ENCODE assay signal across 8 cellular contexts in the genomic region with DNA sequence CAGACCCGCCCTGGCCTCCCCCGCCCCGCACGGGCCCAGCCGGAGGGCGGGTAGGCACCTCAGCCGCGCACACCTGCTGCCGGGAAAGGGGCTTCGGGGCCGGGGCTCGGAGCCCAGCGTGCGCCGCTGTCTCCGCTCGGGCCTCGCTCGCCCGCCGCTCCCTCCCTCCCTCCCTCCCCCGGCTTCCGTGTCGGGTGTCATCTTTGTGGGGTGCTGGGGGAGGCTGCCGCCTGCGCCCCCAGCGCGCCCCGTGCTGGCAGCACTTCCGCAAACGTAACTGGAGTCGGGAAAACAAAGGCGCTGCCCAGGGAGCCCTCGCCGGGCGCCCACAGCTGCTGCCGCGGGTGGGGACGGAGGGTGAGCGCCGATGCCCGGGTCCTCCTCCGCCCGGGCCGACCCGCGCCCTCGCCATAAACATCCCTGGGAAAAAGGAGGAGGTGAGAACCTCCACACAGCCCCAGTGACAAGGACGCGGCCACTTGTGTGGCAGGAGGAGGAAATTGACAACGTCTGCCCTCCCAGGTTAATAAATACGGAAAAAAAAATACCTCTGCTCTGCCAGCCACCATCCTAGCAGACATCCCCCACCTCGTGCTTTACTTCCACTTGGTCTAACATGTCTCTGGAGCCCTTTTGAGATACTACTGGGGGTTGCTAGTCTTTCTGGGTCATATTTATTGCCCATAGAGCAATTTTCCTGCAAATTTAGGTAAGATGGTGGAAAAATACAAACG. TPM values are rescaled to one million over a fixed set of nuclear protein-coding genes. Genes with fewer than 3 reads are reported as not detected.
DNase-seq lines count a peak whose midpoint lies in the region; ATAC-seq and TF ChIP-seq lines count a peak whose summit lies in the region.

No MANE protein-coding gene starts in this region.

- WGBS in heart right ventricle, 2 donors: 1 to 2% methylated on average over 51 to 54 of the region's 54 CpGs
- WGBS in upper lobe of left lung, 2 donors: 1 to 8% methylated on average over 2 to 24 of the region's 54 CpGs

- ATAC-seq in GM21367 (IDR thresholded peaks at IDR 0.05; ENCODE audit: unreplicated experiment) (peak; percentile 46), heart right ventricle (peak; percentile 34 to 62 (median 58)), upper lobe of left lung (ENCODE audit: low FRiP score in 2 of 2) (peak; percentile 72 to 78)
- ATAC-seq in activated naive CD4-positive, alpha-beta T cell treated with anti-CD3 and anti-CD28 coated beads, Interleukin-2, amount 50 U/mL, for 72 hours: peak; percentile 49 to 59

- TF ChIP-seq EP300 in upper lobe of left lung (IDR thresholded peaks at IDR 0.05): no peak

- H3K36me3 ChIP-seq in heart right ventricle (no peaks in the 10 kb centered on the region), upper lobe of left lung (no peaks in the 10 kb centered on the region)

- H3K4me3 ChIP-seq in heart right ventricle (peak overlapping the region; percentile 60 to 97 (median 84)), upper lobe of left lung (peak overlapping the region; percentile 78 to 87 (median 80))

- H3K27ac Mint-ChIP-seq in activated naive CD4-positive, alpha-beta T cell treated with anti-CD3 and anti-CD28 coated beads, Interleukin-2, amount 50 U/mL, for 72 hours: peak overlapping the region; percentile 92 to 96

- peak; percentile 48 for TF ChIP-seq POLR2A in Raji (IDR thresholded peaks at IDR 0.05; ENCODE audit: insufficient read depth, low read depth, low read length)
- TF ChIP-seq POLR2A in upper lobe of left lung (IDR thresholded peaks at IDR 0.05): peak in 3 of 4 donors; percentile 44 to 63 (median 51)

- H3K27me3 ChIP-seq in heart right ventricle (peaks cover 0 to 6% (median 0%) of the 10 kb centered on the region in 7 donors), upper lobe of left lung (no peaks in the 10 kb centered on the region)

- no peaks in the 10 kb centered on the region for H3K9me3 Mint-ChIP-seq in activated naive CD4-positive, alpha-beta T cell treated with anti-CD3 and anti-CD28 coated beads, Interleukin-2, amount 50 U/mL, for 72 hours

- intact Hi-C loops in heart right ventricle (cut with DNase I): loop anchor here in 5 of 10 donors (5.0 to 10.0 kb wide), 6 partner anchors 59 to 276 kb away; a partner anchor contains a TSS
- intact Hi-C loops in posterior vena cava (cut with DNase I): no loop called here

- no peak for TF ChIP-seq CTCF in heart right ventricle (IDR thresholded peaks at IDR 0.05)
- no peak for TF ChIP-seq CTCF in upper lobe of left lung (IDR thresholded peaks at IDR 0.05)

- peak; percentile 46 for DNase-seq in DMS153 treated with DMSO at 0.1 percent for 48 hours (lab: John Stamatoyannopoulos, UW; ENCODE audit: unreplicated experiment)
- peak; percentile 31 for DNase-seq in HT1080 (ENCODE audit: low read depth)
- peak; percentile 65 to 80 for DNase-seq in activated naive CD4-positive, alpha-beta T cell treated with anti-CD3 and anti-CD28 coated beads, Interleukin-2, amount 50 U/mL, for 72 hours (ENCODE audit: low spot score in 2 of 2)
- DNase-seq in heart right ventricle: peak; percentile 29 to 61
- peak; percentile 83 for DNase-seq in posterior vena cava (ENCODE audit: low spot score)
- peak; percentile 69 to 92 for DNase-seq in upper lobe of left lung

- H3K4me1 ChIP-seq in heart right ventricle (peaks cover 0 to 50% (median 35%) of the 10 kb centered on the region in 9 donors), upper lobe of left lung (peaks cover 20 to 43% (median 22%) of the 10 kb centered on the region in 4 donors)

- peak overlapping the region; percentile 81 to 95 (median 90) for H3K27ac ChIP-seq in heart right ventricle
- peak overlapping the region; percentile 85 to 96 (median 94) for H3K27ac ChIP-seq in upper lobe of left lung

- H3K36me3 Mint-ChIP-seq in activated naive CD4-positive, alpha-beta T cell treated with anti-CD3 and anti-CD28 coated beads, Interleukin-2, amount 50 U/mL, for 72 hours: peaks cover 5 to 20% of the 10 kb centered on the region in 2 donors

- H3K9me3 ChIP-seq in heart right ventricle (no peaks in the 10 kb centered on the region), upper lobe of left lung (no peaks in the 10 kb centered on the region)

RNA-seq across cellular contexts. Expression of a gene that starts 0.6 kb away (rescaled TPM):
- total RNA-seq in HT1080 (2014; rRNA removed; shearing (Covaris generic)): 3.0 and 3.1 TPM in 2 replicates
- 3.4 and 7.7 TPM in 2 replicates for polyA plus RNA-seq in HT1080 (2015; cell fraction: cytosol; rRNA removed)
- polyA plus RNA-seq in HT1080 (2015; cell fraction: nucleus; rRNA removed): 2.8 and 6.2 TPM in 2 replicates
- total RNA-seq in activated naive CD4-positive, alpha-beta T cell treated with anti-CD3 and anti-CD28 coated beads, Interleukin-2, amount 50 U/mL, for 72 hours: 10 to 100 TPM; 18.8 to 37.5 TPM
- total RNA-seq in heart right ventricle (10 to 100 TPM in 9 of 10 donors, 1 to 10 TPM in 1; 9.9 to 26.7 (median 16.8) TPM), posterior vena cava (10 to 100 TPM; 13.5 to 20.8 TPM), upper lobe of left lung (100 to 1,000 TPM in 2 of 6 donors, 10 to 100 TPM in 4; 46.9 to 136 (median 80.4) TPM)
- 10 to 100 TPM in 1 of 2 donors, 1 to 10 TPM in 1; 9.7 to 14.9 TPM for polyA plus RNA-seq in heart right ventricle

Comparison
In these comparisons a context has a peak if more than half of its experiments do, and no peak if none do; other contexts are left out.
1. Peak in every context shown above with its lines: DNase-seq, ATAC-seq, H3K4me3 ChIP-seq and H3K27ac ChIP-seq.
2. DNase-seq: peak in every context shown above with its lines; median percentile 83 in posterior vena cava; 80 in upper lobe of left lung; 72 in activated naive CD4-positive, alpha-beta T cell treated with anti-CD3 and anti-CD28 coated beads, Interleukin-2, amount 50 U/mL, for 72 hours; 46 in DMS153 treated with DMSO at 0.1 percent for 48 hours; 45 in heart right ventricle; 31 in HT1080.